Comparison of ENCODE assay signal across 7 cellular contexts in genomic region chr22:40598712-40599111, GRCh38. TPM values are rescaled to one million over a fixed set of nuclear protein-coding genes. Genes with fewer than 3 reads are reported as not detected.
A peak's percentile ranks its signal among the peaks of the same experiment; 100 is the strongest.
DNase-seq lines count a peak whose midpoint lies in the region; FAIRE-seq and TF ChIP-seq lines count a peak whose summit lies in the region.
"Not testable (repeated sequence)": the region's sequence is repeated elsewhere in the genome, so short reads cannot be mapped to it uniquely, and the experiment has no call there.

No MANE protein-coding gene starts in this region.

- H3K27ac ChIP-seq in ACC112 (ENCODE audit: low read depth, low read length) (peak overlapping the region; percentile 44; the same call in 1 of the 2 replicates), PC-9 (peak overlapping the region; percentile 24; the same call in 1 of the 2 replicates), keratinocyte (ENCODE audit: control insufficient read depth, insufficient read depth, low read length) (peak overlapping the region; percentile 86)
- H3K27ac ChIP-seq in HEK293 (ENCODE audit: extremely low read depth, low read depth, low read length); SU-DHL-6 (ENCODE audit: low read depth, low read length): not testable (repeated sequence)

- CTCF ChIA-PET in HEK293 (lab: Yijun Ruan, JAX) = not testable (repeated sequence)
- CTCF ChIA-PET in PC-9 (lab: Charles Lee) = interaction anchor here (0.7 kb wide), 1 partner anchor 84 kb away, joined by 17 read pairs; no protein-coding TSS in a partner anchor

- H3K9me3 ChIP-seq in HEK293 (ENCODE audit: control insufficient read depth, insufficient read depth, low read depth, low read length); PC-9 (ENCODE audit: insufficient read depth, low read depth); SU-DHL-6 (ENCODE audit: insufficient read depth, low read length); keratinocyte (ENCODE audit: control insufficient read depth, low read depth, low read length); skeletal muscle satellite cell (replicated peaks; ENCODE audit: low read length): not testable (repeated sequence)

- not testable (repeated sequence) for DNase-seq in PC-9
- peak; percentile 24 for DNase-seq in epithelial cell of esophagus (ENCODE audit: low read depth)
- peak; percentile 19 for DNase-seq in keratinocyte (ENCODE audit: low read depth, low spot score)

- not testable (repeated sequence) for H3K4me3 ChIP-seq in ACC112 (ENCODE audit: low read depth, low read length); HEK293 (ENCODE audit: low read depth, low read length); PC-9; SU-DHL-6 (ENCODE audit: insufficient read depth, low read length, poor library complexity, severe bottlenecking); epithelial cell of esophagus (ENCODE audit: low read length); skeletal muscle satellite cell (ENCODE audit: low read length)
- H3K4me3 ChIP-seq in keratinocyte (ENCODE audit: control insufficient read depth in 2 of 3, extremely low read depth in 1 of 3, insufficient read depth in 2 of 3, low read depth in 1 of 3, low read length in 3 of 3) = peak overlapping the region in 2 of 3 experiments; percentile 38 to 49

- H3K9ac ChIP-seq in SU-DHL-6 (ENCODE audit: low read length); skeletal muscle satellite cell (ENCODE audit: low read depth, low read length): not testable (repeated sequence)
- H3K9ac ChIP-seq in keratinocyte (ENCODE audit: control insufficient read depth, extremely low read depth, insufficient read depth, low read length) = peak overlapping the region; percentile 20

- BruUV-seq in PC-9 (replicated peaks; lab: Mats Ljungman, UMichigan) = not testable (repeated sequence)

- dilution Hi-C loops in keratinocyte (cut with MboI; ENCODE audit: extremely low pct_ligation_motif_present, low sequenced_read_pairs) = not testable (repeated sequence)

- H4K20me1 ChIP-seq in PC-9 (ENCODE audit: insufficient read depth) = peaks cover 21% of the 10 kb centered on the region; the same call in 1 of the 2 replicates
- H4K20me1 ChIP-seq in SU-DHL-6 (ENCODE audit: low read depth, low read length); keratinocyte (ENCODE audit: control insufficient read depth, extremely low read depth, insufficient read depth, low read length): not testable (repeated sequence)

- not testable (repeated sequence) for H2AFZ ChIP-seq in ACC112 (ENCODE audit: low read length, unreplicated experiment); PC-9; SU-DHL-6 (ENCODE audit: low read depth, low read length, severe bottlenecking); keratinocyte (ENCODE audit: control insufficient read depth, low read length)

- POLR2A ChIA-PET in HEK293 (lab: Yijun Ruan, JAX); PC-9 (lab: Charles Lee; ENCODE audit: unreplicated experiment): not testable (repeated sequence)

- H3K9me1 ChIP-seq in keratinocyte (ENCODE audit: control insufficient read depth, extremely low read depth, insufficient read depth, low read length) = not testable (repeated sequence)

- intact Hi-C loops in PC-9 (cut with micrococcal nuclease; ENCODE audit: unreplicated experiment) = not testable (repeated sequence)

- H3K4me1 ChIP-seq in ACC112 (ENCODE audit: control insufficient read depth, insufficient read depth, low read length, unreplicated experiment) (peaks cover 33% of the 10 kb centered on the region), HEK293 (ENCODE audit: control insufficient read depth, insufficient read depth, low read length) (peaks cover 36% of the 10 kb centered on the region), PC-9 (replicated peaks; ENCODE audit: insufficient read depth) (peaks cover 43% of the 10 kb centered on the region), keratinocyte (ENCODE audit: control insufficient read depth, extremely low read depth, insufficient read depth, low read length) (peaks cover 70% of the 10 kb centered on the region), skeletal muscle satellite cell (ENCODE audit: control insufficient read depth, insufficient read depth, low read length) (peaks cover 50% of the 10 kb centered on the region)

- not testable (repeated sequence) for H3K36me3 ChIP-seq in ACC112 (ENCODE audit: insufficient read depth, low read length); HEK293 (ENCODE audit: control insufficient read depth in 2 of 2, insufficient read depth in 1 of 2, low read length in 2 of 2); PC-9 (ENCODE audit: low read depth); SU-DHL-6 (ENCODE audit: low read length); keratinocyte (ENCODE audit: control insufficient read depth in 2 of 2, extremely low read depth in 1 of 2, insufficient read depth in 2 of 2, low read length in 2 of 2); skeletal muscle satellite cell (ENCODE audit: insufficient read depth, low read length)

- peaks cover 29% of the 10 kb centered on the region; the same call in 1 of the 2 replicates for H3F3A ChIP-seq in PC-9 (ENCODE audit: insufficient read depth, low read depth)
- H3F3A ChIP-seq in SU-DHL-6 (ENCODE audit: insufficient read depth) = peaks cover 29% of the 10 kb centered on the region

- TF ChIP-seq CTCF in HEK293 (tag by site-specific recombination; IDR thresholded peaks at IDR 0.05); PC-9 (conservative IDR thresholded peaks at IDR 0.05); SU-DHL-6 (IDR thresholded peaks at IDR 0.05; ENCODE audit: insufficient read depth, low read length, poor library complexity, severe bottlenecking); epithelial cell of esophagus (IDR thresholded peaks at IDR 0.05; ENCODE audit: insufficient read depth, low read depth, low read length, missing control alignments); keratinocyte (optimal IDR thresholded peaks at IDR 0.05 in 1 of 3, IDR thresholded peaks at IDR 0.05 in 1 of 3, conservative IDR thresholded peaks at IDR 0.05 in 1 of 3; ENCODE audit: extremely low read depth in 1 of 3, insufficient read depth in 2 of 3, low read length in 3 of 3): not testable (repeated sequence)

- H3K79me2 ChIP-seq in ACC112 (ENCODE audit: control insufficient read depth, insufficient read depth, low read length, unreplicated experiment) = peaks cover 52% of the 10 kb centered on the region
- peaks cover 93% of the 10 kb centered on the region for H3K79me2 ChIP-seq in PC-9 (ENCODE audit: low read depth)
- H3K79me2 ChIP-seq in SU-DHL-6 (ENCODE audit: insufficient read depth, low read length) = peaks cover 97% of the 10 kb centered on the region
- H3K79me2 ChIP-seq in keratinocyte (ENCODE audit: control insufficient read depth, insufficient read depth, low read length) = peaks cover 74% of the 10 kb centered on the region

- FAIRE-seq in keratinocyte (lab: Jason Lieb, UNC) = not testable (repeated sequence)

- H3K4me2 ChIP-seq in PC-9 = 0 out of 2 replicates have a peak overlapping the region, but pooled peaks have one; percentile 11
- peak overlapping the region; percentile 61 for H3K4me2 ChIP-seq in SU-DHL-6 (ENCODE audit: low read depth, low read length, poor library complexity, severe bottlenecking)
- H3K4me2 ChIP-seq in keratinocyte (ENCODE audit: control insufficient read depth, extremely low read depth, insufficient read depth, low read depth, low read length) = peak overlapping the region; percentile 93
- H3K4me2 ChIP-seq in skeletal muscle satellite cell (ENCODE audit: low read length) = peak overlapping the region; percentile 53

- H3K9me2 ChIP-seq in PC-9 (ENCODE audit: insufficient read depth); SU-DHL-6 (replicated peaks; ENCODE audit: insufficient read depth, low read length): not testable (repeated sequence)

- H3K27me3 ChIP-seq in ACC112 (ENCODE audit: insufficient read depth, low read length); PC-9 (ENCODE audit: insufficient read depth, low read depth); SU-DHL-6 (ENCODE audit: low read length); keratinocyte (ENCODE audit: control insufficient read depth, extremely low read depth, insufficient read depth, low read length); skeletal muscle satellite cell (ENCODE audit: control insufficient read depth, insufficient read depth, low read length): not testable (repeated sequence)

TF ChIP-seq in HEK293, 187 proteins besides CTCF, POLR2A, EP300 and RAD21:
- peak; percentile 60; the same call in 1 of the 2 replicates for TF ChIP-seq ZNF362 (tag by site-specific recombination; IDR thresholded peaks at IDR 0.05)

RNA-seq across cellular contexts. Expression of gene MRTFA, which starts 37.8 kb away (rescaled TPM):
- 44.7 and 64.6 TPM in 2 replicates for total RNA-seq in PC-9 (2021)
- polyA plus RNA-seq in keratinocyte = 5.6 to 14.3 TPM (median 6.5 TPM) in 3 replicates
- polyA plus RNA-seq in keratinocyte (2011; ENCODE audit: low read depth) = 8.2 TPM
- polyA plus RNA-seq in keratinocyte (2011; cell fraction: cytosol; rRNA removed) = 4.9 and 10.8 TPM in 2 replicates
- 33.6 and 38.9 TPM in 2 replicates for polyA plus RNA-seq in keratinocyte (2011; cell fraction: nucleus; rRNA removed)
- polyA plus RNA-seq in keratinocyte (2012; ENCODE audit: low replicate concordance) = 22.3 and 39.1 TPM in 2 replicates
- 28.4 to 116 TPM (median 38.1 TPM) in 3 replicates for polyA minus RNA-seq in keratinocyte
- 52.6 TPM for polyA minus RNA-seq in keratinocyte (2011; cell fraction: cytosol; rRNA and poly(A)+ RNA removed)
- 49.2 and 94.8 TPM in 2 replicates for polyA minus RNA-seq in keratinocyte (2011; cell fraction: nucleus; rRNA and poly(A)+ RNA removed)
- total RNA-seq in skeletal muscle satellite cell (2012; rRNA removed) = 28.0 and 28.1 TPM in 2 replicates

Comparison
In these comparisons a context has a peak if more than half of its experiments do, and no peak if none do; other contexts are left out.
1. H3K4me2 ChIP-seq: peak in every context shown above with its lines; median percentile 93 in keratinocyte; 61 in SU-DHL-6; 53 in skeletal muscle satellite cell; 11 in PC-9.